In genomic region chr3:119630119-119630518, GRCh38 we compare ENCODE assay signal across 13 cellular contexts. TPM values are rescaled to one million over a fixed set of nuclear protein-coding genes. Genes with fewer than 3 reads are reported as not detected.
A peak's percentile ranks its signal among the peaks of the same experiment; 100 is the strongest.
DNase-seq lines count a peak whose midpoint lies in the region; ATAC-seq, FAIRE-seq and TF ChIP-seq lines count a peak whose summit lies in the region.
"Had no signal": no experiment of that assay in that cellular context is flagged by ENCODE, and none has a peak within 500 bp of the region (broad histone marks: within the 10 kb centered on the region; RNA-seq: fewer than 3 reads in every experiment).

No MANE protein-coding gene starts in this region.

- no peaks in the 10 kb centered on the region for H3K36me3 ChIP-seq in breast epithelium
- no peaks in the 10 kb centered on the region for H3K36me3 ChIP-seq in mammary epithelial cell (ENCODE audit: insufficient read depth, low read length)
- no peaks in the 10 kb centered on the region; a peak in 1 of 4 replicates for H3K36me3 ChIP-seq in GM12878 (ENCODE audit: control insufficient read depth in 2 of 2, insufficient read depth in 2 of 2, low read length in 1 of 2)
- no peaks in the 10 kb centered on the region for H3K36me3 ChIP-seq in transverse colon
- H3K36me3 ChIP-seq in upper lobe of right lung = no peaks in the 10 kb centered on the region

- POLR2A ChIA-PET in GM12878 (lab: Charles Lee) = interaction anchor here (0.8 to 6.1 kb wide), 4 partner anchors 8 to 76 kb away, joined by 3 to 103 read pairs (median 4); partner anchors contain the start of gene PLA1A

- no peaks in the 10 kb centered on the region for H3K4me1 ChIP-seq in breast epithelium
- no peaks in the 10 kb centered on the region for H3K4me1 ChIP-seq in mammary epithelial cell (ENCODE audit: insufficient read depth, low read length)
- peaks cover 45% of the 10 kb centered on the region for H3K4me1 ChIP-seq in GM12878 (ENCODE audit: control insufficient read depth, insufficient read depth, low read length)
- H3K4me1 ChIP-seq in transverse colon = peaks cover 0 to 9% (median 4%) of the 10 kb centered on the region in 4 donors
- peaks cover 59% of the 10 kb centered on the region for H3K4me1 ChIP-seq in upper lobe of right lung

- BruUV-seq in mammary epithelial cell (replicated peaks; lab: Mats Ljungman, UMichigan) (no TSS peak), GM12878 (replicated peaks; lab: Mats Ljungman, UMichigan) (no TSS peak)

- H3K4me3 ChIP-seq in breast epithelium (no peak overlapping the region), mammary epithelial cell (replicated peaks in 1 of 3; ENCODE audit: insufficient read depth in 1 of 3, low read depth in 2 of 3, low read length in 3 of 3) (no peak overlapping the region), GM12878 (no peak overlapping the region), transverse colon (no peak overlapping the region), upper lobe of right lung (no peak overlapping the region)

- H3K4me1 Mint-ChIP-seq in mesothelial cell of epicardium = peaks cover 32% of the 10 kb centered on the region

- TF ChIP-seq CTCF in breast epithelium (IDR thresholded peaks at IDR 0.05) = no peak
- no peak for TF ChIP-seq CTCF in mammary epithelial cell (conservative IDR thresholded peaks at IDR 0.05 in 1 of 2, IDR thresholded peaks at IDR 0.05 in 1 of 2; ENCODE audit: extremely low read depth in 1 of 2, insufficient read depth in 1 of 2, low read depth in 1 of 2, low read length in 2 of 2)
- TF ChIP-seq CTCF in GM12878 (IDR thresholded peaks at IDR 0.05 in 2 of 3, conservative IDR thresholded peaks at IDR 0.05 in 1 of 3; ENCODE audit: control insufficient read depth in 2 of 3, extremely low read depth in 1 of 3, insufficient read depth in 1 of 3, low read depth in 3 of 3, low read length in 3 of 3) = no peak
- no peak for TF ChIP-seq CTCF in mesothelial cell of epicardium (IDR thresholded peaks at IDR 0.05; ENCODE audit: unreplicated experiment)
- no peak for TF ChIP-seq CTCF in transverse colon (IDR thresholded peaks at IDR 0.05)
- TF ChIP-seq CTCF in upper lobe of right lung (IDR thresholded peaks at IDR 0.05) = no peak

- H3K27me3 Mint-ChIP-seq in mesothelial cell of epicardium (ENCODE audit: low read depth) = no peaks in the 10 kb centered on the region

- no peaks in the 10 kb centered on the region for H3K9me3 Mint-ChIP-seq in mesothelial cell of epicardium

- intact Hi-C loops in breast epithelium (cut with DNase I; ENCODE audit: low total_unique reads) = no loop called here
- intact Hi-C loops in mammary epithelial cell (cut with micrococcal nuclease) = no loop called here
- intact Hi-C loops in GM12878 (cut with micrococcal nuclease; ENCODE audit: unreplicated experiment) = no loop called here
- intact Hi-C loops in transverse colon (cut with DNase I; ENCODE audit: low total_unique reads) = no loop called here
- intact Hi-C loops in upper lobe of right lung (cut with DNase I) = no loop called here

- DNase-seq in breast epithelium (ENCODE audit: low spot score in 2 of 2) (no peak), mammary epithelial cell (no peak), GM12878 (ENCODE audit: low read depth, low spot score) (no peak), mesothelial cell of epicardium (ENCODE audit: low spot score in 2 of 2, unreplicated experiment in 2 of 2) (no peak), transverse colon (no peak), dermis blood vessel endothelial cell (no peak), upper lobe of right lung (no peak)
- DNase-seq: activated naive CD4-positive, alpha-beta T cell; caudate nucleus; DMS 273 treated with DMSO at 0.1 percent for 48 hours had no signal

- H2AFZ ChIP-seq in mammary epithelial cell (ENCODE audit: low read depth, low read length) = no peak overlapping the region
- no peak overlapping the region; the same call in 1 of the 2 replicates for H2AFZ ChIP-seq in GM12878 (ENCODE audit: control insufficient read depth, low read depth, low read length)

- no peak overlapping the region for H3K9ac ChIP-seq in mammary epithelial cell (ENCODE audit: insufficient read depth, low read length)
- H3K9ac ChIP-seq in GM12878 (ENCODE audit: control insufficient read depth, insufficient read depth, low read length) = peak overlapping the region; percentile 19; the same call in 1 of the 2 replicates

- H3K4me3 Mint-ChIP-seq in mesothelial cell of epicardium = no peak overlapping the region

- TF ChIP-seq POLR2A in breast epithelium (IDR thresholded peaks at IDR 0.05) (no peak), GM12878 (IDR thresholded peaks at IDR 0.05; ENCODE audit: low read depth, low read length) (no peak), transverse colon (IDR thresholded peaks at IDR 0.05) (no peak)

- no peak for TF ChIP-seq RAD21 in GM12878 (IDR thresholded peaks at IDR 0.05; ENCODE audit: insufficient read depth, low read depth, low read length)

- H3K27me3 ChIP-seq in breast epithelium (no peaks in the 10 kb centered on the region), mammary epithelial cell (ENCODE audit: insufficient read depth, low read length) (no peaks in the 10 kb centered on the region), GM12878 (replicated peaks in 1 of 2; ENCODE audit: control insufficient read depth in 2 of 2, insufficient read depth in 2 of 2, low read length in 1 of 2) (no peaks in the 10 kb centered on the region), transverse colon (no peaks in the 10 kb centered on the region), upper lobe of right lung (no peaks in the 10 kb centered on the region)

- 92% methylated on average over 3 of the region's 3 CpGs for WGBS in mammary epithelial cell (ENCODE audit: low coverage, missing lambda C conversion rate)
- WGBS in GM12878 (ENCODE audit: insufficient coverage, insufficient replicate concordance, low lambda C conversion rate, missing lambda C conversion rate) = 81% methylated on average over 3 of the region's 3 CpGs
- 83 to 90% methylated on average over 1 to 3 of the region's 3 CpGs for WGBS in transverse colon (ENCODE audit: low coverage in 1 of 2), 2 donors

- dilution Hi-C loops in mammary epithelial cell (cut with HindIII; ENCODE audit: low sequenced_read_pairs) = no loop called here

- no peak overlapping the region for H3K4me2 ChIP-seq in mammary epithelial cell (ENCODE audit: insufficient read depth, low read depth, low read length)
- H3K4me2 ChIP-seq in GM12878 (ENCODE audit: control insufficient read depth, insufficient read depth) = no peak overlapping the region

- no peak for TF ChIP-seq EP300 in GM12878 (IDR thresholded peaks at IDR 0.05; ENCODE audit: borderline replicate concordance in 1 of 2, control insufficient read depth in 1 of 2, low read depth in 2 of 2, low read length in 2 of 2)
- TF ChIP-seq EP300 in transverse colon (IDR thresholded peaks at IDR 0.05; ENCODE audit: low read depth) = no peak

- RAD21 ChIA-PET in GM12878 (lab: Charles Lee; ENCODE audit: unreplicated experiment) = interaction anchor here (0.8 to 7.8 kb wide), 4 partner anchors 25 to 71 kb away, joined by 3 to 103 read pairs (median 4); partner anchors contain the start of gene CD80

- no peaks in the 10 kb centered on the region for H3K9me3 ChIP-seq in breast epithelium
- H3K9me3 ChIP-seq in mammary epithelial cell (replicated peaks; ENCODE audit: insufficient read depth, low read length) = no peaks in the 10 kb centered on the region
- H3K9me3 ChIP-seq in GM12878 (replicated peaks; ENCODE audit: control insufficient read depth, insufficient read depth, low read length) = no peaks in the 10 kb centered on the region
- no peaks in the 10 kb centered on the region for H3K9me3 ChIP-seq in transverse colon
- H3K9me3 ChIP-seq in upper lobe of right lung = no peaks in the 10 kb centered on the region

- H3K27ac ChIP-seq in breast epithelium (peak overlapping the region; percentile 54 to 79), mammary epithelial cell (ENCODE audit: insufficient read depth, low read depth, low read length) (no peak overlapping the region), GM12878 (ENCODE audit: control insufficient read depth, insufficient read depth) (peak overlapping the region; percentile 40), transverse colon (peak overlapping the region in 3 of 4 donors; percentile 15 to 61 (median 24)), upper lobe of right lung (no peak overlapping the region)

- no peak for FAIRE-seq in GM12878 (lab: Jason Lieb, UNC)
- FAIRE-seq: A204.1 had no signal

- SMC1A ChIA-PET in GM12878 (lab: Charles Lee; ENCODE audit: uncharacterized antibody, unreplicated experiment) = interaction anchor here (0.9 to 9.4 kb wide), 6 partner anchors 28 to 80 kb away, joined by 3 to 128 read pairs (median 4); partner anchors contain the start of gene COX17

- H3K36me3 Mint-ChIP-seq in mesothelial cell of epicardium = no peaks in the 10 kb centered on the region

- H4K20me1 ChIP-seq in mammary epithelial cell (ENCODE audit: insufficient read depth, low read length) (no peaks in the 10 kb centered on the region), GM12878 (ENCODE audit: control insufficient read depth, insufficient read depth) (no peaks in the 10 kb centered on the region)

- H3K79me2 ChIP-seq in mammary epithelial cell (ENCODE audit: insufficient read depth, low read length) (no peaks in the 10 kb centered on the region), GM12878 (ENCODE audit: control insufficient read depth, insufficient read depth, low read length) (no peaks in the 10 kb centered on the region)

- H3K27ac Mint-ChIP-seq in mesothelial cell of epicardium = peak overlapping the region; percentile 75

- CTCF ChIA-PET in mammary epithelial cell (lab: Charles Lee; ENCODE audit: low non-redundant PET) = no interaction called here
- CTCF ChIA-PET in GM12878 (lab: Yijun Ruan, JAX) = interaction anchor here (1.1 to 2.5 kb wide), 6 partner anchors 29 to 80 kb away, joined by 3 to 16 read pairs (median 4); partner anchors contain the start of gene CD80

- no peak for ATAC-seq in GM12878
- no peak for ATAC-seq in HG03460 (IDR thresholded peaks at IDR 0.05; ENCODE audit: unreplicated experiment)
- no peak for ATAC-seq in upper lobe of right lung

- in situ Hi-C loops in mammary epithelial cell (cut with MboI; ENCODE audit: low sequenced_read_pairs in 2 of 2) = no loop called here
- in situ Hi-C loops in GM12878 (cut with MboI) = no loop called here
- in situ Hi-C loops in transverse colon (cut with MboI; ENCODE audit: low pct_ligation_motif_present in 1 of 4, low pct_unique_long_range_greater_than_20kb in 1 of 4, low sequenced_read_pairs in 3 of 4) = no loop called here

RNA-seq across cellular contexts. Expression of gene POPDC2, which starts 30.3 kb away (rescaled TPM):
- 1 to 10 TPM; 1.1 to 7.9 (median 6.9) TPM for total RNA-seq in breast epithelium
- total RNA-seq in mammary epithelial cell = 1 to 10 TPM in 1 of 2 donors, under 1 TPM in 1; 0.31 to 1.0 TPM
- polyA plus RNA-seq in mammary epithelial cell = 0.12 TPM
- not detected for polyA minus RNA-seq in mammary epithelial cell
- total RNA-seq in GM12878 (2013; cell fraction: nucleolus; rRNA removed) = 18.9 and 20.7 TPM in 2 replicates
- total RNA-seq in GM12878 (2014; rRNA removed) = 3.4 and 3.9 TPM in 2 replicates
- 2.7 and 7.5 TPM in 2 replicates for total RNA-seq in GM12878 (2014; rRNA removed; fragmentation: Illumina TruSeq; extraction: Trizol)
- 3.5 and 3.9 TPM in 2 replicates for total RNA-seq in GM12878 (2021)
- 2.5 TPM for polyA plus RNA-seq in GM12878 (2011; ENCODE audit: low read depth)
- polyA plus RNA-seq in GM12878 (2011; rRNA removed) = 8.6 and 12.7 TPM in 2 replicates
- 9.5 and 9.8 TPM in 2 replicates for polyA plus RNA-seq in GM12878 (2011; cell fraction: cytosol; rRNA removed)
- polyA plus RNA-seq in GM12878 (2011; cell fraction: nucleus; rRNA removed) = 41.3 and 48.9 TPM in 2 replicates
- polyA plus RNA-seq in GM12878 (2012) = 3.0 and 4.2 TPM in 2 replicates
- 2.6 and 3.6 TPM in 2 replicates for polyA plus RNA-seq in GM12878 (2014; fragmentation: Illumina TruSeq; extraction: Trizol)
- 1 to 10 TPM; 3.5 to 5.3 TPM for polyA plus RNA-seq in GM12878 (2014; fragmentation: Nextera tagmentation; extraction: Ambion mirVana)
- 3.8 and 6.1 TPM in 2 replicates for polyA plus RNA-seq in GM12878 (2014; rRNA removed)
- 1 to 10 TPM; 1.8 to 4.0 TPM for polyA plus RNA-seq in GM12878 (2016; fragmentation: Nextera tagmentation; extraction: Ambion mirVana)
- 12.9 and 16.1 TPM in 2 replicates for polyA minus RNA-seq in GM12878 (2011; rRNA and poly(A)+ RNA removed)
- polyA minus RNA-seq in GM12878 (2011; cell fraction: cytosol; rRNA and poly(A)+ RNA removed) = 0.83 and 0.94 TPM in 2 replicates
- 10.8 and 19.9 TPM in 2 replicates for polyA minus RNA-seq in GM12878 (2011; cell fraction: nucleus; rRNA and poly(A)+ RNA removed)
- 3.4 to 3.5 TPM (median 3.5 TPM) in 3 replicates for total RNA-seq in mesothelial cell of epicardium
- 10 to 100 TPM; 15.0 to 17.7 (median 15.6) TPM for total RNA-seq in transverse colon
- 0.33 and 1.7 TPM in 2 replicates for total RNA-seq in dermis blood vessel endothelial cell
- 2.7 TPM for total RNA-seq in upper lobe of right lung

RNA-seq across cellular contexts. Expression of gene PLA1A, which starts 32.4 kb away (rescaled TPM):
- 1 to 10 TPM in 2 of 3 donors, under 1 TPM in 1; 0.59 to 4.9 (median 2.1) TPM for total RNA-seq in breast epithelium
- not detected for total RNA-seq in mammary epithelial cell
- polyA plus RNA-seq in mammary epithelial cell = not detected
- polyA minus RNA-seq in mammary epithelial cell = not detected
- 43.4 and 53.6 TPM in 2 replicates for total RNA-seq in GM12878 (2013; cell fraction: nucleolus; rRNA removed)
- total RNA-seq in GM12878 (2014; rRNA removed) = 5.9 and 6.5 TPM in 2 replicates
- 4.7 TPM in 2 replicates for total RNA-seq in GM12878 (2014; rRNA removed; fragmentation: Illumina TruSeq; extraction: Trizol)
- 3.8 and 4.4 TPM in 2 replicates for total RNA-seq in GM12878 (2021)
- polyA plus RNA-seq in GM12878 (2011; ENCODE audit: low read depth) = 7.9 TPM
- 106 TPM in 2 replicates for polyA plus RNA-seq in GM12878 (2011; rRNA removed)
- 92.1 and 100 TPM in 2 replicates for polyA plus RNA-seq in GM12878 (2011; cell fraction: cytosol; rRNA removed)
- polyA plus RNA-seq in GM12878 (2011; cell fraction: nucleus; rRNA removed) = 48.6 and 73.6 TPM in 2 replicates
- polyA plus RNA-seq in GM12878 (2012) = 8.0 and 10.1 TPM in 2 replicates
- 4.9 and 6.7 TPM in 2 replicates for polyA plus RNA-seq in GM12878 (2014; fragmentation: Illumina TruSeq; extraction: Trizol)
- polyA plus RNA-seq in GM12878 (2014; fragmentation: Nextera tagmentation; extraction: Ambion mirVana) = 1 to 10 TPM; 2.9 to 3.5 TPM
- 3.1 and 3.9 TPM in 2 replicates for polyA plus RNA-seq in GM12878 (2014; rRNA removed)
- polyA plus RNA-seq in GM12878 (2016; fragmentation: Nextera tagmentation; extraction: Ambion mirVana) = 1 to 10 TPM; 5.3 to 7.2 TPM
- polyA minus RNA-seq in GM12878 (2011; rRNA and poly(A)+ RNA removed) = 103 and 152 TPM in 2 replicates
- 28.3 and 32.7 TPM in 2 replicates for polyA minus RNA-seq in GM12878 (2011; cell fraction: cytosol; rRNA and poly(A)+ RNA removed)
- polyA minus RNA-seq in GM12878 (2011; cell fraction: nucleus; rRNA and poly(A)+ RNA removed) = 68.2 and 98.7 TPM in 2 replicates
- not detected in 3 replicates for total RNA-seq in mesothelial cell of epicardium
- total RNA-seq in transverse colon = 1 to 10 TPM in 2 of 4 donors, under 1 TPM in 1, not detected in 1; 0.95 to 3.2 (median 2.2) TPM
- 2.4 and 14.8 TPM in 2 replicates for total RNA-seq in dermis blood vessel endothelial cell
- total RNA-seq in upper lobe of right lung = 37.6 TPM
- total RNA-seq: M059J had no signal

RNA-seq across cellular contexts. Expression of gene COX17, which starts 47.1 kb away (rescaled TPM):
- total RNA-seq in breast epithelium (10 to 100 TPM; 26.7 to 42.6 (median 33.4) TPM), mammary epithelial cell (10 to 100 TPM; 11.3 to 41.1 TPM), GM12878 (2014; rRNA removed) (150 and 153 TPM in 2 replicates), GM12878 (2014; rRNA removed; fragmentation: Illumina TruSeq; extraction: Trizol) (191 and 199 TPM in 2 replicates), GM12878 (2021) (111 and 113 TPM in 2 replicates), mesothelial cell of epicardium (16.0 to 18.1 TPM (median 17.3 TPM) in 3 replicates), transverse colon (10 to 100 TPM in 2 of 4 donors, 1 to 10 TPM in 2; 2.2 to 49.2 (median 24.2) TPM), dermis blood vessel endothelial cell (18.9 TPM in 2 replicates), upper lobe of right lung (48.9 TPM)
- polyA plus RNA-seq in mammary epithelial cell (39.9 TPM), GM12878 (2011; rRNA removed) (112 and 123 TPM in 2 replicates), GM12878 (2014; fragmentation: Illumina TruSeq; extraction: Trizol) (53.8 and 115 TPM in 2 replicates), GM12878 (2014; fragmentation: Nextera tagmentation; extraction: Ambion mirVana) (100 to 1,000 TPM; 615 to 717 TPM), GM12878 (2014; rRNA removed) (288 and 295 TPM in 2 replicates), GM12878 (2016; fragmentation: Nextera tagmentation; extraction: Ambion mirVana) (100 to 1,000 TPM; 370 to 376 TPM)
- 3.2 TPM for polyA minus RNA-seq in mammary epithelial cell
- total RNA-seq in GM12878 (2013; cell fraction: nucleolus; rRNA removed) = 60.0 and 72.5 TPM in 2 replicates
- polyA plus RNA-seq in GM12878 (2011; ENCODE audit: low read depth) = 48.3 TPM
- polyA plus RNA-seq in GM12878 (2011; cell fraction: cytosol; rRNA removed) = 77.3 and 110 TPM in 2 replicates
- 69.0 and 81.2 TPM in 2 replicates for polyA plus RNA-seq in GM12878 (2011; cell fraction: nucleus; rRNA removed)
- polyA plus RNA-seq in GM12878 (2012) = 164 and 185 TPM in 2 replicates
- 37.5 and 48.8 TPM in 2 replicates for polyA minus RNA-seq in GM12878 (2011; rRNA and poly(A)+ RNA removed)
- polyA minus RNA-seq in GM12878 (2011; cell fraction: cytosol; rRNA and poly(A)+ RNA removed) = 24.5 and 25.1 TPM in 2 replicates
- polyA minus RNA-seq in GM12878 (2011; cell fraction: nucleus; rRNA and poly(A)+ RNA removed) = 66.6 and 89.7 TPM in 2 replicates

RNA-seq across cellular contexts. Expression of gene ADPRH, which starts 50.8 kb away (rescaled TPM):
- 10 to 100 TPM in 1 of 3 donors, 1 to 10 TPM in 2; 5.9 to 10.9 (median 9.8) TPM for total RNA-seq in breast epithelium
- total RNA-seq in mammary epithelial cell = 1 to 10 TPM; 1.0 to 9.5 TPM
- polyA plus RNA-seq in mammary epithelial cell = 0.99 TPM
- not detected for polyA minus RNA-seq in mammary epithelial cell
- 31.0 and 32.4 TPM in 2 replicates for total RNA-seq in GM12878 (2013; cell fraction: nucleolus; rRNA removed)
- 15.4 and 17.2 TPM in 2 replicates for total RNA-seq in GM12878 (2014; rRNA removed)
- 12.2 and 13.2 TPM in 2 replicates for total RNA-seq in GM12878 (2014; rRNA removed; fragmentation: Illumina TruSeq; extraction: Trizol)
- total RNA-seq in GM12878 (2021) = 24.9 and 26.0 TPM in 2 replicates
- 11.1 TPM for polyA plus RNA-seq in GM12878 (2011; ENCODE audit: low read depth)
- polyA plus RNA-seq in GM12878 (2011; rRNA removed) = 32.6 and 33.1 TPM in 2 replicates
- 23.1 and 27.0 TPM in 2 replicates for polyA plus RNA-seq in GM12878 (2011; cell fraction: cytosol; rRNA removed)
- polyA plus RNA-seq in GM12878 (2011; cell fraction: nucleus; rRNA removed) = 18.0 and 19.9 TPM in 2 replicates
- 13.2 and 20.2 TPM in 2 replicates for polyA plus RNA-seq in GM12878 (2012)
- polyA plus RNA-seq in GM12878 (2014; fragmentation: Illumina TruSeq; extraction: Trizol) = 24.5 and 25.8 TPM in 2 replicates
- 1 to 10 TPM; 2.3 to 3.7 TPM for polyA plus RNA-seq in GM12878 (2014; fragmentation: Nextera tagmentation; extraction: Ambion mirVana)
- polyA plus RNA-seq in GM12878 (2014; rRNA removed) = 16.5 and 19.1 TPM in 2 replicates
- polyA plus RNA-seq in GM12878 (2016; fragmentation: Nextera tagmentation; extraction: Ambion mirVana) = 10 to 100 TPM; 19.0 to 22.0 TPM
- polyA minus RNA-seq in GM12878 (2011; rRNA and poly(A)+ RNA removed) = 31.7 and 36.9 TPM in 2 replicates
- 10.2 and 11.2 TPM in 2 replicates for polyA minus RNA-seq in GM12878 (2011; cell fraction: cytosol; rRNA and poly(A)+ RNA removed)
- 12.1 and 16.2 TPM in 2 replicates for polyA minus RNA-seq in GM12878 (2011; cell fraction: nucleus; rRNA and poly(A)+ RNA removed)
- 1.9 to 2.3 TPM (median 2.2 TPM) in 3 replicates for total RNA-seq in mesothelial cell of epicardium
- 1 to 10 TPM; 1.8 to 2.4 (median 2.3) TPM for total RNA-seq in transverse colon
- total RNA-seq in dermis blood vessel endothelial cell = 11.9 and 15.3 TPM in 2 replicates
- total RNA-seq in upper lobe of right lung = 26.5 TPM

Comparison
In these comparisons a context has a peak if more than half of its experiments do, and no peak if none do; other contexts are left out.
1. H3K27ac ChIP-seq: peak in breast epithelium (2 of 2), GM12878 (single experiment) and transverse colon (3 of 4); none in mammary epithelial cell (single experiment) and upper lobe of right lung (single experiment).